13 cellular contexts compared by ENCODE assay signal in the genomic region with DNA sequence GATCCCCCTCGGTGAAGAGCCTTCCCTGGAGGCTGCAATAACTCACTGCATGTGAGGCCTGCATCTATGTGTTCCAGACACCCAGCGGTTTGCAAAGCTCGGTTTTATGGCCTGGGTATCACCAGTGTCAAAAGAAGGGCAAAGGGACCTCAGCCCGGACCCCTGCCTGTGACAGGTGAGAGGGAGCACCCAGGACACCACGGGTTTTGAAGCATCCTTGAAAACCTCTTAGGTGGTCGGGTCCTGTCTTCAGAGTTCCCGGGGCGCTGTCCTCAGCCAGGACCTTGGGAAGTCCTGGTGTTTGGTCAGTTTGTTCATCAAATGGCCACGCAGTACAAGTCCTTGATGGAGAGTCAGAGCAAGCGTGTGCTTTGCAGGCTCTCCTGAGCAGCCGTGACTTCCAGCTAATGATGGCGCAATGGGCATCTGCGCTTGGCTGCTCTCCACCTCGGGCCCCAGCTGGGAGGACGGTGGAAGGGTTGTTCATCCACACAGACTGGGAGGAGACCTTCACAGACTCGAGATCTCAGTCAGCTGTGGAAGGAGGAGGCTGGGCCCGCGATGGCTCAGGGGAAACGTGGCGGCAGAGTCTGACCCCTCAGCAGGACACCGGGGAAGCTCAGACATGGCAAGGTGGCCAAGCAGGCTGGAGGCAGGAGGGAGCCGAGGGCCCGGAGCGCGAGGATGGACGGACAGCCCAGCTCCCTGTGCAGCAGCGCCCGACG.
DNase-seq lines count a peak whose midpoint lies in the region; TF ChIP-seq lines count a peak whose summit lies in the region.
"Had no signal": no experiment of that assay in that cellular context is flagged by ENCODE, and none has a peak within 500 bp of the region (broad histone marks: within the 10 kb centered on the region; RNA-seq: fewer than 3 reads in every experiment).

No MANE protein-coding gene starts in this region.

- H3K4me1 ChIP-seq in BE2C: peaks cover 12% of the 10 kb centered on the region

- intact Hi-C loops in posterior vena cava (cut with DNase I): no loop called here

- no peaks in the 10 kb centered on the region for H3K9me3 ChIP-seq in BE2C
- H3K9me3 ChIP-seq: ovary, thoracic aorta had no signal

- TF ChIP-seq CTCF in GM13976 (IDR thresholded peaks at IDR 0.05; ENCODE audit: borderline replicate concordance, control extremely low read depth, extremely low read depth, insufficient read depth, missing control alignments) (no peak), fibroblast of pulmonary artery (IDR thresholded peaks at IDR 0.05; ENCODE audit: low read length, missing control alignments) (no peak), BE2C (IDR thresholded peaks at IDR 0.05; ENCODE audit: low read depth, low read length) (no peak)

- in situ Hi-C loops in GM13976 (cut with MboI; ENCODE audit: low sequenced_read_pairs, unreplicated experiment): no loop called here

- H3K36me3 ChIP-seq in BE2C: no peaks in the 10 kb centered on the region
- H3K36me3 ChIP-seq: ovary, thoracic aorta had no signal

- no peaks in the 10 kb centered on the region for H3K27me3 ChIP-seq in BE2C
- H3K27me3 ChIP-seq: ovary had no signal

- no peak overlapping the region for H3K4me3 ChIP-seq in fibroblast of pulmonary artery (replicated peaks; ENCODE audit: low read depth, low read length)
- H3K4me3 ChIP-seq in BE2C (ENCODE audit: low read depth, low read length): no peak overlapping the region
- H3K4me3 ChIP-seq: ovary, smooth muscle cell, thoracic aorta had no signal

- DNase-seq in GM13976 (ENCODE audit: low spot score): peak; percentile 20
- DNase-seq in NCI-H226: peak; percentile 47
- DNase-seq in fibroblast of pulmonary artery (ENCODE audit: low read depth): peak; percentile 50
- DNase-seq in posterior vena cava (ENCODE audit: low spot score): peak; percentile 78
- no peak for DNase-seq in foreskin melanocyte
- DNase-seq in NCI-H69 (lab: John Stamatoyannopoulos, UW): no peak
- no peak for DNase-seq in BE2C
- DNase-seq: activated CD8-positive, alpha-beta memory T cell treated with anti-CD3 and anti-CD28 coated beads for 24 hours; anterior cingulate cortex; left cardiac atrium; ovary had no signal

Comparison
In these comparisons a context has a peak if more than half of its experiments do, and no peak if none do; other contexts are left out.
1. DNase-seq: peak in GM13976 (single experiment), NCI-H226 (single experiment), fibroblast of pulmonary artery (single experiment) and posterior vena cava (single experiment); none in foreskin melanocyte (single experiment), NCI-H69 (single experiment) and BE2C (single experiment).